ENCODE assay signal across 1 cellular context in the genomic region with DNA sequence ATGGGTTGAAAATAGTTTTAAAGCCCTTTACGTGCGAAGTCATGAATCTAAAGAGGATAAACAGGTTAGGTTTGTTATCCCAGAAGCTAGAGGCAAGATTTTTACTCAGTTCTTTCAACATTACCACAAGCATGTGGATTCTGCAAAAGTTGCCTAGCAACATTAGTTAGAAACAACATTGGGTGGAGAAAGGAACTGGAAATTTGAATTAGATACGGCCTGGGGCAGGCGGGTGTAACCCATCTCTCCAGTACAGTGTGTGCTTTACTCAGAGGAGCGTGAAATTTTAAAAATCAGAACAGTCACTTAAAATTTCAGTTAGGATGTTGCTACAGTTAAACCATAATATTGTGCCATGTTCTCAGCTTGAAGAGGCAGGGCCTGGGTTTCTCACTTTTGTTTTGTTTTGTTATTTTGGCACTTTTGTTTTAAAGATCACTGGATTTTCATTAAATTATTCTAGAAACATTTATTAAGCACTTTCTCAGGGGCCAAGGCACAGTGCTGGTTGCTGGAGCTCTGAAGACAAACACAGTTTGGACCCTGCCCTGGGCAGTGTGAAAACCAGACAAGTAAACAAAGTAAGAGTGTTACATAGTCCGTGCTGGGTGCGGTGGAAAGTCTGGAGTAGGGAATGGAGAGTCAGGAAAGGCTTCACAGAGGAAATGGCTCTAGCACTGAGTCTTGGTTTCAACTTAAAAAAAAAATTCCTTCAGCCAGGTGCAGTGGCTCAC.
TF ChIP-seq lines count a peak whose summit lies in the region.

No MANE protein-coding gene starts in this region.

TF ChIP-seq in K562, 482 proteins besides CTCF, POLR2A, EP300 and RAD21 (continued from another document and continues in another):
- TF ChIP-seq, protein P1, sequence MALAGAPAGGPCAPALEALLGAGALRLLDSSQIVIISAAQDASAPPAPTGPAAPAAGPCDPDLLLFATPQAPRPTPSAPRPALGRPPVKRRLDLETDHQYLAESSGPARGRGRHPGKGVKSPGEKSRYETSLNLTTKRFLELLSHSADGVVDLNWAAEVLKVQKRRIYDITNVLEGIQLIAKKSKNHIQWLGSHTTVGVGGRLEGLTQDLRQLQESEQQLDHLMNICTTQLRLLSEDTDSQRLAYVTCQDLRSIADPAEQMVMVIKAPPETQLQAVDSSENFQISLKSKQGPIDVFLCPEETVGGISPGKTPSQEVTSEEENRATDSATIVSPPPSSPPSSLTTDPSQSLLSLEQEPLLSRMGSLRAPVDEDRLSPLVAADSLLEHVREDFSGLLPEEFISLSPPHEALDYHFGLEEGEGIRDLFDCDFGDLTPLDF (CRISPR knock-in tag; IDR thresholded peaks at IDR 0.05), result no peak
- TF ChIP-seq KDM1A (IDR thresholded peaks at IDR 0.05) (peak in 1 of 2 experiments; percentile 34; a peak in 1 of 4 replicates), ZNF143 (CRISPR knock-in tag; IDR thresholded peaks at IDR 0.05) (no peak), CBX8 (IDR thresholded peaks at IDR 0.05; ENCODE audit: borderline replicate concordance, extremely low read depth, low read depth, low read length, poor library complexity, severe bottlenecking) (no peak), REST (CRISPR knock-in tag; IDR thresholded peaks at IDR 0.05; ENCODE audit: low read depth) (no peak), NEUROD1 (IDR thresholded peaks at IDR 0.05; ENCODE audit: borderline replicate concordance, low read depth, low read length, partially characterized antibody) (peak; percentile 50), SAFB2 (IDR thresholded peaks at IDR 0.05; ENCODE audit: borderline replicate concordance, low read depth, low read length, severe bottlenecking) (no peak), ESRRB (CRISPR knock-in tag; IDR thresholded peaks at IDR 0.05; ENCODE audit: borderline replicate concordance) (no peak), ZSCAN29 (IDR thresholded peaks at IDR 0.05) (no peak), ZNF592 (IDR thresholded peaks at IDR 0.05) (peak; percentile 40; the same call in 1 of the 2 replicates), ZNF124 (CRISPR knock-in tag; IDR thresholded peaks at IDR 0.05) (no peak), STAT5A (IDR thresholded peaks at IDR 0.05; ENCODE audit: borderline replicate concordance, low read length) (no peak), HDAC6 (IDR thresholded peaks at IDR 0.05; ENCODE audit: low read depth, low read length) (no peak), FOXM1 (IDR thresholded peaks at IDR 0.05; ENCODE audit: low read depth) (no peak), FOXM1 (CRISPR knock-in tag; IDR thresholded peaks at IDR 0.05; ENCODE audit: low read depth) (no peak), HNRNPH1 (optimal IDR thresholded peaks at IDR 0.05; ENCODE audit: low read depth, low read length) (no peak), ZNF707 (CRISPR knock-in tag; conservative IDR thresholded peaks at IDR 0.05) (no peak), CBX2 (IDR thresholded peaks at IDR 0.05; ENCODE audit: insufficient read depth, low read length, poor library complexity, severe bottlenecking) (no peak), ZNF655 (CRISPR knock-in tag; IDR thresholded peaks at IDR 0.05) (no peak), HINFP (tag; conservative IDR thresholded peaks at IDR 0.05; ENCODE audit: low read depth) (no peak), SAP30 (IDR thresholded peaks at IDR 0.05; ENCODE audit: borderline replicate concordance, insufficient read depth, low read depth, low read length, poor library complexity, severe bottlenecking) (no peak), PML (IDR thresholded peaks at IDR 0.05; ENCODE audit: low read length) (no peak), MITF (IDR thresholded peaks at IDR 0.05) (no peak), PRMT5 (CRISPR knock-in tag; IDR thresholded peaks at IDR 0.05) (no peak), FOXJ2 (tag; IDR thresholded peaks at IDR 0.05) (peak; percentile 98), NCOA4 (IDR thresholded peaks at IDR 0.05; ENCODE audit: partially characterized antibody) (no peak), HMG20A (CRISPR knock-in tag; conservative IDR thresholded peaks at IDR 0.05) (no peak), MXI1 (IDR thresholded peaks at IDR 0.05; ENCODE audit: low read depth, low read length) (0 out of 2 replicates have a peak, but pooled peaks have one; percentile 30), SMARCA5 (IDR thresholded peaks at IDR 0.05) (no peak), GTF2E2 (tag; IDR thresholded peaks at IDR 0.05) (peak; percentile 54; the same call in 1 of the 2 replicates), FOXA3 (CRISPR knock-in tag; conservative IDR thresholded peaks at IDR 0.05 in 1 of 2, IDR thresholded peaks at IDR 0.05 in 1 of 2) (0 out of 4 replicates have a peak, but pooled peaks of 1 of the 2 experiments have one; percentile 19), TCF15 (CRISPR knock-in tag; IDR thresholded peaks at IDR 0.05) (no peak), TRIM24 (IDR thresholded peaks at IDR 0.05) (no peak), HLTF (IDR thresholded peaks at IDR 0.05) (no peak), ETV1 (tag; conservative IDR thresholded peaks at IDR 0.05; ENCODE audit: low read depth) (no peak), IRF9 (tag; IDR thresholded peaks at IDR 0.05) (no peak)
- TF ChIP-seq, protein P2, sequence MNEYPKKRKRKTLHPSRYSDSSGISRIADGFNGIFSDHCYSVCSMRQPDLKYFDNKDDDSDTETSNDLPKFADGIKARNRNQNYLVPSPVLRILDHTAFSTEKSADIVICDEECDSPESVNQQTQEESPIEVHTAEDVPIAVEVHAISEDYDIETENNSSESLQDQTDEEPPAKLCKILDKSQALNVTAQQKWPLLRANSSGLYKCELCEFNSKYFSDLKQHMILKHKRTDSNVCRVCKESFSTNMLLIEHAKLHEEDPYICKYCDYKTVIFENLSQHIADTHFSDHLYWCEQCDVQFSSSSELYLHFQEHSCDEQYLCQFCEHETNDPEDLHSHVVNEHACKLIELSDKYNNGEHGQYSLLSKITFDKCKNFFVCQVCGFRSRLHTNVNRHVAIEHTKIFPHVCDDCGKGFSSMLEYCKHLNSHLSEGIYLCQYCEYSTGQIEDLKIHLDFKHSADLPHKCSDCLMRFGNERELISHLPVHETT (CRISPR knock-in tag; conservative IDR thresholded peaks at IDR 0.05 in 1 of 2, IDR thresholded peaks at IDR 0.05 in 1 of 2), result 0 out of 4 replicates have a peak, but pooled peaks of 1 of the 2 experiments have one; percentile 23
- TF ChIP-seq, protein P3, sequence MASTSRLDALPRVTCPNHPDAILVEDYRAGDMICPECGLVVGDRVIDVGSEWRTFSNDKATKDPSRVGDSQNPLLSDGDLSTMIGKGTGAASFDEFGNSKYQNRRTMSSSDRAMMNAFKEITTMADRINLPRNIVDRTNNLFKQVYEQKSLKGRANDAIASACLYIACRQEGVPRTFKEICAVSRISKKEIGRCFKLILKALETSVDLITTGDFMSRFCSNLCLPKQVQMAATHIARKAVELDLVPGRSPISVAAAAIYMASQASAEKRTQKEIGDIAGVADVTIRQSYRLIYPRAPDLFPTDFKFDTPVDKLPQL (IDR thresholded peaks at IDR 0.05; ENCODE audit: extremely low read depth, insufficient read length), result no peak
- TF ChIP-seq, protein P4, sequence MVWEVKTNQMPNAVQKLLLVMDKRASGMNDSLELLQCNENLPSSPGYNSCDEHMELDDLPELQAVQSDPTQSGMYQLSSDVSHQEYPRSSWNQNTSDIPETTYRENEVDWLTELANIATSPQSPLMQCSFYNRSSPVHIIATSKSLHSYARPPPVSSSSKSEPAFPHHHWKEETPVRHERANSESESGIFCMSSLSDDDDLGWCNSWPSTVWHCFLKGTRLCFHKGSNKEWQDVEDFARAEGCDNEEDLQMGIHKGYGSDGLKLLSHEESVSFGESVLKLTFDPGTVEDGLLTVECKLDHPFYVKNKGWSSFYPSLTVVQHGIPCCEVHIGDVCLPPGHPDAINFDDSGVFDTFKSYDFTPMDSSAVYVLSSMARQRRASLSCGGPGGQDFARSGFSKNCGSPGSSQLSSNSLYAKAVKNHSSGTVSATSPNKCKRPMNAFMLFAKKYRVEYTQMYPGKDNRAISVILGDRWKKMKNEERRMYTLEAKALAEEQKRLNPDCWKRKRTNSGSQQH (CRISPR knock-in tag; IDR thresholded peaks at IDR 0.05), result no peak
